In the genomic region with DNA sequence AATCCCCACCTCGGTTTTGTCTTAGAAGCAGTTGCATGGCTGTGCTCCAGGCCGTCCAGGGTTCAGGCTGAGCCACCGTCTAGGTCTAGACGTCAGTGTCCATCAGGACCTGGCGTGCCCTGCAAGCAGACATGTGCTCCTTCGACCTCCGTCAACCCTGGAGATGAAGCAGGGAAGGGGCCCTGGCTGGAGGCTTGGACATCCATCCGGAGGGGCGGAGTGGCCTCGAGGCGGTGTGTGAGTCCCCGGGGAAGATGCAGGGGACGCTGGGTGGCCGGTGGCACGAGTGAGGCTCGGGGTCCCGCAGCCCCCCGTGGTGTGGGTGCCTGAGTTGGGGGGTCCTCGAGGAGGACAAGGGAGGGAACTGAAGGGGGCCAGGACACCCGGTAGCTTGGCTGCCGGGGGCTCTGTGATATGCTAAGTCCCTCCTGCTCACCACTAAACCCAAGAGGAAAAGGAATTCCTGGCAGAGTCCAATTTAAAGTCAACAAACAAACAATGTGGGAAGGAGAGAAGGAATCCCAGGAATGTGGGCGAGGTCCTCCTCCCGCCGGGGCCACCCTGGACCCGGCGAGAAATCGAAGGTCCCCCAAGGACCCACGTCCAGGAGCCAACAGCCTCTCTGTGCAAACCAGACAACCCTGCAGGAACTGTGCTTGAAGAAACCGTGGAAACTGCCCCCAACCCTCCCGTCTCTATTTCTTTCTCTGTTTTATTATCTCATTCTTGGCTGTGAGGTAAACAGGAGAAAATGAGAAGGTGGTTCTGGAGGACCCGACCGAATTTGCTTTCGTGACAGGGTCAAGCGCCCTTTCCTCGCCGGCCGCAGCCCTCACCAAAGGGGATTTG, we compare ENCODE assay signal across 10 cellular contexts. TPM values are rescaled to one million over a fixed set of nuclear protein-coding genes. Genes with fewer than 3 reads are reported as not detected.
DNase-seq lines count a peak whose midpoint lies in the region; ATAC-seq lines count a peak whose summit lies in the region.
"Had no signal": no experiment of that assay in that cellular context is flagged by ENCODE, and none has a peak within 500 bp of the region (broad histone marks: within the 10 kb centered on the region; RNA-seq: fewer than 3 reads in every experiment).

No MANE protein-coding gene starts in this region.

- peak overlapping the region; percentile 73 for H3K4me3 ChIP-seq in adipocyte (ENCODE audit: low read length)
- H3K4me3 ChIP-seq in naive thymus-derived CD4-positive, alpha-beta T cell (ENCODE audit: low read length) = no peak overlapping the region

- no peaks in the 10 kb centered on the region for H3K36me3 ChIP-seq in adipocyte (ENCODE audit: control insufficient read depth, insufficient read depth, low read length, severe bottlenecking)
- no peaks in the 10 kb centered on the region for H3K36me3 ChIP-seq in naive thymus-derived CD4-positive, alpha-beta T cell (ENCODE audit: control insufficient read depth in 2 of 3, insufficient read depth in 3 of 3, low read length in 3 of 3)
- H3K36me3 ChIP-seq: neutrophil had no signal

- DNase-seq in GM03348 (ENCODE audit: low spot score) = peak; percentile 88
- peak; percentile 81 for DNase-seq in adipocyte (ENCODE audit: low read depth)
- DNase-seq in left ventricle myocardium superior = no peak
- peak; percentile 60 for DNase-seq in pulmonary artery endothelial cell (ENCODE audit: low read depth, low spot score)
- DNase-seq in GM19238 (ENCODE audit: insufficient read length, low spot score) = no peak
- DNase-seq in naive thymus-derived CD4-positive, alpha-beta T cell = no peak
- DNase-seq in effector CD8-positive, alpha-beta T cell (lab: John Stamatoyannopoulos, UW) = no peak
- no peak for DNase-seq in NCI-H2029 treated with DMSO at 0.1 percent for 48 hours (lab: John Stamatoyannopoulos, UW)
- DNase-seq: DND-41 had no signal

- H3K27ac Mint-ChIP-seq in naive thymus-derived CD4-positive, alpha-beta T cell = no peak overlapping the region

- intact Hi-C loops in left ventricle myocardium superior (cut with micrococcal nuclease) = no loop called here
- intact Hi-C loops in naive thymus-derived CD4-positive, alpha-beta T cell (cut with micrococcal nuclease) = no loop called here

- peak; percentile 63 for ATAC-seq in left ventricle myocardium superior
- ATAC-seq in naive thymus-derived CD4-positive, alpha-beta T cell = no peak

- no peaks in the 10 kb centered on the region for H3K9me3 ChIP-seq in adipocyte (ENCODE audit: control insufficient read depth, low read length)
- no peaks in the 10 kb centered on the region for H3K9me3 ChIP-seq in naive thymus-derived CD4-positive, alpha-beta T cell (ENCODE audit: control insufficient read depth in 2 of 3, low read length in 3 of 3)
- H3K9me3 ChIP-seq: neutrophil had no signal

- H3K36me3 Mint-ChIP-seq in naive thymus-derived CD4-positive, alpha-beta T cell = no peaks in the 10 kb centered on the region

- no peaks in the 10 kb centered on the region for H3K4me1 Mint-ChIP-seq in naive thymus-derived CD4-positive, alpha-beta T cell

- H3K4me3 Mint-ChIP-seq in naive thymus-derived CD4-positive, alpha-beta T cell = no peak overlapping the region

- peaks cover 0 to 4% (median 0%) of the 10 kb centered on the region in 5 donors for H3K27me3 Mint-ChIP-seq in naive thymus-derived CD4-positive, alpha-beta T cell

- H3K27me3 ChIP-seq in adipocyte (replicated peaks; ENCODE audit: control insufficient read depth, insufficient read depth, low read length) = no peaks in the 10 kb centered on the region
- H3K27me3 ChIP-seq in naive thymus-derived CD4-positive, alpha-beta T cell (ENCODE audit: control insufficient read depth in 2 of 2, insufficient read depth in 2 of 2, low read length in 2 of 2) = no peaks in the 10 kb centered on the region
- H3K27me3 ChIP-seq: neutrophil had no signal

- POLR2A ChIA-PET in naive thymus-derived CD4-positive, alpha-beta T cell (lab: Charles Lee) = no interaction called here

- H3K27ac ChIP-seq in naive thymus-derived CD4-positive, alpha-beta T cell (ENCODE audit: low read depth, low read length) = no peak overlapping the region
- H3K27ac ChIP-seq: neutrophil had no signal

- H3K9me3 Mint-ChIP-seq in naive thymus-derived CD4-positive, alpha-beta T cell = peaks cover 0 to 2% (median 0%) of the 10 kb centered on the region in 11 donors

- peaks cover 23% of the 10 kb centered on the region for H3K4me1 ChIP-seq in adipocyte (ENCODE audit: control insufficient read depth, insufficient read depth, low read length)
- no peaks in the 10 kb centered on the region for H3K4me1 ChIP-seq in naive thymus-derived CD4-positive, alpha-beta T cell (ENCODE audit: control insufficient read depth in 2 of 2, insufficient read depth in 2 of 2, low read length in 2 of 2)

- peak overlapping the region; percentile 77 for H3K9ac ChIP-seq in adipocyte (ENCODE audit: low read length)

- CTCF ChIA-PET in naive thymus-derived CD4-positive, alpha-beta T cell (lab: Charles Lee) = no interaction called here

RNA-seq across cellular contexts. Expression of a gene that starts 14.8 kb away (rescaled TPM):
- 58.1 TPM for total RNA-seq in left ventricle myocardium superior
- 198 and 241 TPM in 2 replicates for total RNA-seq in pulmonary artery endothelial cell
- total RNA-seq in naive thymus-derived CD4-positive, alpha-beta T cell = 100 to 1,000 TPM; 313 to 524 (median 326) TPM
- 100 to 1,000 TPM; 113 to 227 TPM for polyA plus RNA-seq in naive thymus-derived CD4-positive, alpha-beta T cell

RNA-seq across cellular contexts. Expression of a gene that starts 31.5 kb away (rescaled TPM):
- total RNA-seq in left ventricle myocardium superior = not detected
- total RNA-seq in pulmonary artery endothelial cell = 0.04 TPM in 1 of 2 replicates, not detected in the other
- not detected for total RNA-seq in naive thymus-derived CD4-positive, alpha-beta T cell
- not detected for polyA plus RNA-seq in naive thymus-derived CD4-positive, alpha-beta T cell

RNA-seq across cellular contexts. Expression of a gene that starts 39.3 kb away (rescaled TPM):
- total RNA-seq in left ventricle myocardium superior (not detected), pulmonary artery endothelial cell (0.07 and 0.33 TPM in 2 replicates)
- not detected for total RNA-seq in naive thymus-derived CD4-positive, alpha-beta T cell
- not detected for polyA plus RNA-seq in naive thymus-derived CD4-positive, alpha-beta T cell

RNA-seq across cellular contexts. Expression of a gene that starts 45.2 kb away (rescaled TPM):
- total RNA-seq in left ventricle myocardium superior (not detected), pulmonary artery endothelial cell (not detected in 2 replicates)
- 1 to 10 TPM in 1 of 5 experiments, under 1 TPM in 1, not detected in 3; 0.64 to 4.1 TPM for total RNA-seq in naive thymus-derived CD4-positive, alpha-beta T cell
- not detected for polyA plus RNA-seq in naive thymus-derived CD4-positive, alpha-beta T cell

RNA-seq across cellular contexts. Expression of a gene that starts 58.4 kb away (rescaled TPM):
- not detected for total RNA-seq in left ventricle myocardium superior
- total RNA-seq in pulmonary artery endothelial cell = not detected in 2 replicates
- total RNA-seq in naive thymus-derived CD4-positive, alpha-beta T cell = 1 to 10 TPM in 1 of 5 experiments, not detected in 4; 2.7 TPM
- polyA plus RNA-seq in naive thymus-derived CD4-positive, alpha-beta T cell = not detected

Comparison
In these comparisons a context has a peak if more than half of its experiments do, and no peak if none do; other contexts are left out.
1. DNase-seq: peak in GM03348 (single experiment), adipocyte (single experiment) and pulmonary artery endothelial cell (single experiment); none in left ventricle myocardium superior (single experiment), GM19238 (single experiment), naive thymus-derived CD4-positive, alpha-beta T cell (0 of 9), effector CD8-positive, alpha-beta T cell (single experiment) and NCI-H2029 treated with DMSO at 0.1 percent for 48 hours (single experiment).